Comparison of ENCODE assay signal across 8 cellular contexts in the genomic region with DNA sequence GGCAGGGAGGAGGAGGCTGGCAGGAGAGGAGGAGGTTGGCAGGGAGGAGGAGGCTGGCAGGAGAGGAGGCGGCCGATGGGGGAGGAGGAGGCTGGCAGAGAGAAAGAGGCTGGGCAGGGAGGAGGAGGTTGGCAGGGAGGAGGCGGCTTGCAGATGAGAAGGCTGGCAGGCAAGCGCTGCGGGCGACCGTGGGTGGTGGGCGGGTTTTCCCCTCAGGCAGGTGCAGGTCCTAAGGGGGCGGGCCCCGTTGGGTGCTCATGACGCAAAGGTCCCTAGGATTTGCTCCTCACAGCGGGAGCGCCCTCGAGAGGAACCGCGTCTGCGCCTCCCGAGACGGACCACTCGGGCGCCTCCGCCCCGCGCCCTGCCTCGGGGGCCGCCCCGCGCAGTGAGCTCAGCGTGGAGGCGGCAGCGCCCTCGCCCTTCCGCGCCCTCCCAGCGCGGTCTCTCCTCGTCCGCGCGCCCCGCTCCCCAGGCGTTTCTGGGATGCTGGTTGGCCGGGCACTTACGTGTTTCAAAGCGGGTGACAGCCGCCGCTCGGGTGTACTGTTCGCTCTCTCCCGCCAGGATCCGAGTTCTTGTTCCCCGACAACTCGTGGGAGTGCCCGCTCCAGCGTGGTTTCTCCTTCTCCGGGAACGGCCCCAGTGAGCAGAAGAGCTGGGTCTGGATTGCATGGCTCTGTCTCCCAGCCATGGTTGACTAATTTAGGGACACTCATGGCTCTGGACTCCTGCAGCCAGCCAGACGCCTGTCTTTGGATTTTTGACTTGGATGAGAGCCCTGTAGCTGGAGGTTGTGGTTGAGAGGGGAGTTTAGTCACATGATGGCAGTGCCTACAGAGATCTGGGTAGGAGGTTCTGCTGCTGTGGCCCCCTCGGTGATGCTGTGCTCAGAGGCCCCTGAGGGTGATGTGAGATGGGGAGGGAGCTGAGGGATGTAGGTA.
DNase-seq lines count a peak whose midpoint lies in the region; ATAC-seq, FAIRE-seq and TF ChIP-seq lines count a peak whose summit lies in the region.

No MANE protein-coding gene starts in this region.

- H3K9me3 Mint-ChIP-seq in Caco-2 (ENCODE audit: unreplicated experiment) = no peaks in the 10 kb centered on the region

- H3K27me3 Mint-ChIP-seq in Caco-2 (ENCODE audit: insufficient read depth, unreplicated experiment) = no peaks in the 10 kb centered on the region

- POLR2A ChIA-PET in Caco-2 (lab: Charles Lee) = interaction anchor here (0.6 kb wide), 1 partner anchor 228 kb away, joined by 3 read pairs; no protein-coding TSS in a partner anchor

- CTCF ChIA-PET in Caco-2 (lab: Charles Lee) = interaction anchor here (0.6 kb wide), 1 partner anchor 532 kb away, joined by 5 read pairs; a partner anchor contains a TSS

- peak overlapping the region; percentile 82 for H3K4me3 Mint-ChIP-seq in Caco-2 (ENCODE audit: unreplicated experiment)

- H3K4me1 Mint-ChIP-seq in Caco-2 (ENCODE audit: low read depth, unreplicated experiment) = no peaks in the 10 kb centered on the region

- no peaks in the 10 kb centered on the region for H3K36me3 Mint-ChIP-seq in Caco-2 (ENCODE audit: insufficient read depth, unreplicated experiment)

- no TSS peak for BruUV-seq in Caco-2 (replicated peaks; lab: Mats Ljungman, UMichigan)

- H3K36me3 ChIP-seq in Caco-2 (ENCODE audit: control insufficient read depth, insufficient read depth, low read length) = no peaks in the 10 kb centered on the region

- no peaks in the 10 kb centered on the region for H3K27me3 ChIP-seq in Caco-2 (replicated peaks; ENCODE audit: control insufficient read depth, insufficient read depth, low read length)

- H3K4me3 ChIP-seq in Caco-2 (ENCODE audit: low read depth, low read length) (peak overlapping the region; percentile 36), fibroblast of villous mesenchyme (ENCODE audit: low read depth, low read length) (peak overlapping the region; percentile 24)

- TF ChIP-seq CTCF in Caco-2 (IDR thresholded peaks at IDR 0.05; ENCODE audit: insufficient read depth in 1 of 2, low read depth in 1 of 2, low read length in 1 of 2, severe bottlenecking in 1 of 2, unreplicated experiment in 1 of 2) (no peak), fibroblast of villous mesenchyme (IDR thresholded peaks at IDR 0.05; ENCODE audit: insufficient read depth, low read depth, low read length) (no peak)

- H3K27ac Mint-ChIP-seq in Caco-2 (ENCODE audit: unreplicated experiment) = peak overlapping the region; percentile 56

- peak; percentile 48 for ATAC-seq in HG03565 (IDR thresholded peaks at IDR 0.05; ENCODE audit: unreplicated experiment)

- H3K4me1 ChIP-seq in Caco-2 = no peaks in the 10 kb centered on the region

- peak; percentile 67 to 71 for DNase-seq in Caco-2
- peak; percentile 59 for DNase-seq in RCC 7860 (ENCODE audit: low spot score)
- peak; percentile 56 for DNase-seq in activated gamma-delta T cell (lab: John Stamatoyannopoulos, UW)
- peak; percentile 15 for DNase-seq in fibroblast of villous mesenchyme (ENCODE audit: low read depth)
- peak in 38 of 56 donors; percentile 11 to 83 (median 40) for DNase-seq in nucleus accumbens (lab: John Stamatoyannopoulos, UW)
- DNase-seq in stromal cell of bone marrow (ENCODE audit: low read depth) = peak; percentile 35
- no peak for DNase-seq in KG1 (lab: John Stamatoyannopoulos, UW)

- H3K9me3 ChIP-seq in Caco-2 = no peaks in the 10 kb centered on the region

- FAIRE-seq in RCC 7860 (lab: Jason Lieb, UNC) = no peak

- intact Hi-C loops in Caco-2 (cut with micrococcal nuclease; ENCODE audit: unreplicated experiment) = no loop called here
